1 cellular context compared by ENCODE assay signal in genomic region chr13:110262082-110262436, GRCh38.
TF ChIP-seq lines count a peak whose summit lies in the region.

No MANE protein-coding gene starts in this region.

TF ChIP-seq in IMR-90, 13 proteins besides CTCF, POLR2A, EP300 and RAD21 (continued from another document):
- no peak for TF ChIP-seq USF2 (IDR thresholded peaks at IDR 0.05; ENCODE audit: low read depth, low read length)
- TF ChIP-seq MXI1 (IDR thresholded peaks at IDR 0.05; ENCODE audit: borderline replicate concordance, low read depth, low read length): no peak
- no peak for TF ChIP-seq RCOR1 (IDR thresholded peaks at IDR 0.05; ENCODE audit: insufficient replicate concordance, low read length)
- no peak for TF ChIP-seq NFE2L2 (IDR thresholded peaks at IDR 0.05; ENCODE audit: low read depth, low read length)
- TF ChIP-seq SMC3 (IDR thresholded peaks at IDR 0.05; ENCODE audit: low read depth, low read length): no peak
- TF ChIP-seq FOS (IDR thresholded peaks at IDR 0.05; ENCODE audit: low read depth, low read length): no peak
- TF ChIP-seq CEBPB (IDR thresholded peaks at IDR 0.05; ENCODE audit: low read depth, low read length): no peak
- TF ChIP-seq CHD1 (IDR thresholded peaks at IDR 0.05; ENCODE audit: low read depth, low read length): no peak
- TF ChIP-seq MAZ (IDR thresholded peaks at IDR 0.05; ENCODE audit: borderline replicate concordance, low read depth, low read length): no peak
- TF ChIP-seq BHLHE40 (IDR thresholded peaks at IDR 0.05; ENCODE audit: low read depth, low read length): no peak
- no peak for TF ChIP-seq RFX5 (IDR thresholded peaks at IDR 0.05; ENCODE audit: low read depth, low read length)
- no peak for TF ChIP-seq ELK1 (IDR thresholded peaks at IDR 0.05; ENCODE audit: borderline replicate concordance, low read depth, low read length)
